In genomic region chr15:40151499-40151898, GRCh38 we compare ENCODE assay signal across 14 cellular contexts. TPM values are rescaled to one million over a fixed set of nuclear protein-coding genes. Genes with fewer than 3 reads are reported as not detected.
A peak's percentile ranks its signal among the peaks of the same experiment; 100 is the strongest.
DNase-seq lines count a peak whose midpoint lies in the region; ATAC-seq and TF ChIP-seq lines count a peak whose summit lies in the region.
"Had no signal": no experiment of that assay in that cellular context is flagged by ENCODE, and none has a peak within 500 bp of the region (broad histone marks: within the 10 kb centered on the region; RNA-seq: fewer than 3 reads in every experiment).

No MANE protein-coding gene starts in this region.

- H3K23ac ChIP-seq in IMR-90 (ENCODE audit: low read depth, low read length), result no peak overlapping the region

- H3K18ac ChIP-seq in IMR-90 (ENCODE audit: low read depth, low read length), result no peak overlapping the region

- H3K9ac ChIP-seq in IMR-90 (ENCODE audit: low read depth, low read length), result no peak overlapping the region
- no peak overlapping the region for H3K9ac ChIP-seq in endodermal cell (ENCODE audit: extremely low read depth, low read length, poor library complexity, severe bottlenecking)

- H4K5ac ChIP-seq in IMR-90 (ENCODE audit: low read depth, low read length), result no peak overlapping the region

- no peaks in the 10 kb centered on the region for H3K27me3 ChIP-seq in IMR-90 (ENCODE audit: control insufficient read depth, insufficient read depth, low read length)
- H3K27me3 ChIP-seq in RWPE2 (ENCODE audit: insufficient read depth, poor library complexity, severe bottlenecking), result no peaks in the 10 kb centered on the region
- H3K27me3 ChIP-seq in endodermal cell (ENCODE audit: control insufficient read depth, insufficient read depth, low read length, poor library complexity, severe bottlenecking), result no peaks in the 10 kb centered on the region

- H3K9me3 ChIP-seq in IMR-90 (ENCODE audit: control insufficient read depth, insufficient read depth, low read length), result no peaks in the 10 kb centered on the region
- no peaks in the 10 kb centered on the region for H3K9me3 ChIP-seq in RWPE2 (ENCODE audit: severe bottlenecking)
- H3K9me3 ChIP-seq in endodermal cell (ENCODE audit: control insufficient read depth, low read length), result no peaks in the 10 kb centered on the region
- H3K9me3 ChIP-seq: HAP-1 had no signal

- no peak overlapping the region for H2BK15ac ChIP-seq in IMR-90 (ENCODE audit: low read depth, low read length)

- no peak overlapping the region for H2AK9ac ChIP-seq in IMR-90 (replicated peaks; ENCODE audit: low read depth, low read length, poor library complexity)

- H3K4me3 ChIP-seq in IMR-90 (ENCODE audit: insufficient read depth, low read depth, low read length) (no peak overlapping the region), RWPE2 (ENCODE audit: severe bottlenecking) (no peak overlapping the region), endodermal cell (ENCODE audit: low read length) (no peak overlapping the region)
- H3K4me3 ChIP-seq: GM12878, HAP-1 had no signal

- H3K56ac ChIP-seq in IMR-90 (ENCODE audit: extremely low read depth, insufficient read depth, low read length), result no peak overlapping the region

- TF ChIP-seq RAD21 in IMR-90 (IDR thresholded peaks at IDR 0.05; ENCODE audit: low read length), result no peak

- CTCF ChIA-PET in IMR-90 (lab: Yijun Ruan, JAX), result no interaction called here

- no peak overlapping the region for H2BK120ac ChIP-seq in IMR-90 (ENCODE audit: low read depth, low read length)

- no peak for TF ChIP-seq CTCF in IMR-90 (conservative IDR thresholded peaks at IDR 0.05; ENCODE audit: low read depth, low read length)
- TF ChIP-seq CTCF in RWPE2 (IDR thresholded peaks at IDR 0.05; ENCODE audit: poor library complexity, severe bottlenecking), result no peak
- no peak for TF ChIP-seq CTCF in endodermal cell (conservative IDR thresholded peaks at IDR 0.05)
- TF ChIP-seq CTCF in osteocyte (IDR thresholded peaks at IDR 0.05), result no peak
- no peak for TF ChIP-seq CTCF in progenitor cell of endocrine pancreas (IDR thresholded peaks at IDR 0.05; ENCODE audit: unreplicated experiment)

- H3K4me2 ChIP-seq in IMR-90 (ENCODE audit: low read depth, low read length), result no peak overlapping the region

- no peak overlapping the region for H4K8ac ChIP-seq in IMR-90 (ENCODE audit: low read depth in 2 of 2, low read length in 2 of 2)

- H3K4me1 Mint-ChIP-seq in endodermal cell (peaks cover 17% of the 10 kb centered on the region), osteocyte (ENCODE audit: unreplicated experiment) (peaks cover 6% of the 10 kb centered on the region), progenitor cell of endocrine pancreas (ENCODE audit: low read depth) (peaks cover 21% of the 10 kb centered on the region)
- H3K4me1 Mint-ChIP-seq: B cell; CD4-positive, alpha-beta memory T cell had no signal

- DNase-seq in IMR-90 (no peak), RWPE2 (ENCODE audit: low spot score) (no peak), endodermal cell (peak; percentile 37), osteocyte (ENCODE audit: extremely low spot score, unreplicated experiment) (peak; percentile 42), SKM-1 treated with dmso at 0.1 percent for 144 hours (lab: John Stamatoyannopoulos, UW; ENCODE audit: unreplicated experiment) (no peak), progenitor cell of endocrine pancreas (ENCODE audit: low spot score, unreplicated experiment) (no peak)
- DNase-seq in activated naive CD4-positive, alpha-beta T cell treated with anti-CD3 and anti-CD28 coated beads, Interleukin-2, amount 50 U/mL, for 16 hours, result no peak
- DNase-seq: CD4-positive, alpha-beta memory T cell; DMS79; GOT3 had no signal

- H2AFZ ChIP-seq in IMR-90 (replicated peaks; ENCODE audit: low read length, poor library complexity), result no peak overlapping the region

- H3K27ac Mint-ChIP-seq in endodermal cell, result no peak overlapping the region
- H3K27ac Mint-ChIP-seq in osteocyte (ENCODE audit: unreplicated experiment), result no peak overlapping the region
- H3K27ac Mint-ChIP-seq in progenitor cell of endocrine pancreas, result no peak overlapping the region
- H3K27ac Mint-ChIP-seq: B cell; CD4-positive, alpha-beta memory T cell had no signal

- H3K4me3 Mint-ChIP-seq in endodermal cell (no peak overlapping the region), osteocyte (ENCODE audit: unreplicated experiment) (no peak overlapping the region), progenitor cell of endocrine pancreas (ENCODE audit: low read depth) (no peak overlapping the region)
- H3K4me3 Mint-ChIP-seq: B cell; CD4-positive, alpha-beta memory T cell had no signal

- no peak overlapping the region for H3K4ac ChIP-seq in IMR-90 (ENCODE audit: low read depth, low read length)

- H3K14ac ChIP-seq in IMR-90 (replicated peaks; ENCODE audit: low read depth, low read length), result no peak overlapping the region

- no peak overlapping the region for H2BK5ac ChIP-seq in IMR-90 (ENCODE audit: low read depth, low read length, poor library complexity, severe bottlenecking)

- no peaks in the 10 kb centered on the region for H3K9me1 ChIP-seq in IMR-90 (ENCODE audit: insufficient read depth, low read length)

- no peak overlapping the region for H2AK5ac ChIP-seq in IMR-90 (ENCODE audit: low read depth, low read length)

- H3K36me3 ChIP-seq in IMR-90 (ENCODE audit: control insufficient read depth, insufficient read depth, low read length) (no peaks in the 10 kb centered on the region), RWPE2 (ENCODE audit: low read depth) (no peaks in the 10 kb centered on the region), endodermal cell (ENCODE audit: control insufficient read depth, insufficient read depth, low read length) (no peaks in the 10 kb centered on the region)
- H3K36me3 ChIP-seq: HAP-1 had no signal

- H3K27ac ChIP-seq in IMR-90 (ENCODE audit: insufficient read depth, low read length) (no peak overlapping the region), RWPE2 (ENCODE audit: poor library complexity, severe bottlenecking) (peak overlapping the region; percentile 58), endodermal cell (ENCODE audit: low read depth, low read length) (no peak overlapping the region)
- H3K27ac ChIP-seq: C4-2B had no signal

- intact Hi-C loops in IMR-90 (cut with micrococcal nuclease), result no loop called here

- H3K27me3 Mint-ChIP-seq in endodermal cell (ENCODE audit: insufficient read depth) (no peaks in the 10 kb centered on the region), osteocyte (ENCODE audit: unreplicated experiment) (peaks cover 3% of the 10 kb centered on the region), progenitor cell of endocrine pancreas (peaks cover 5% of the 10 kb centered on the region)
- H3K27me3 Mint-ChIP-seq: B cell had no signal

- no TSS peak for BruUV-seq in IMR-90 (replicated peaks; lab: Mats Ljungman, UMichigan)

- no peaks in the 10 kb centered on the region for H4K20me1 ChIP-seq in IMR-90 (ENCODE audit: insufficient read depth, low read length)

- H2BK20ac ChIP-seq in IMR-90 (ENCODE audit: low read depth, low read length), result no peak overlapping the region

- ATAC-seq in IMR-90 (ENCODE audit: low read depth) (no peak), RWPE2 (ENCODE audit: low read depth) (no peak)
- ATAC-seq: GM12878 had no signal

- 64% methylated on average over 5 of the region's 6 CpGs; no CpG with 5 or more reads in 1 of the 2 experiments for WGBS in IMR-90 (ENCODE audit: extremely low coverage in 2 of 2, insufficient read length in 1 of 2), 2 experiments
- 83 to 93% methylated on average over 4 to 6 of the region's 6 CpGs for WGBS in endodermal cell (ENCODE audit: insufficient coverage in 1 of 2, insufficient read length in 1 of 2), 2 experiments

- no peaks in the 10 kb centered on the region for H3K36me3 Mint-ChIP-seq in endodermal cell (ENCODE audit: low read depth)
- H3K36me3 Mint-ChIP-seq in osteocyte (ENCODE audit: unreplicated experiment), result no peaks in the 10 kb centered on the region
- H3K36me3 Mint-ChIP-seq in progenitor cell of endocrine pancreas (ENCODE audit: insufficient read depth), result no peaks in the 10 kb centered on the region
- H3K36me3 Mint-ChIP-seq: CD4-positive, alpha-beta memory T cell had no signal

- no peaks in the 10 kb centered on the region for H3K9me3 Mint-ChIP-seq in endodermal cell
- H3K9me3 Mint-ChIP-seq in osteocyte (ENCODE audit: unreplicated experiment), result no peaks in the 10 kb centered on the region
- no peaks in the 10 kb centered on the region for H3K9me3 Mint-ChIP-seq in progenitor cell of endocrine pancreas (ENCODE audit: low read depth)
- H3K9me3 Mint-ChIP-seq: CD4-positive, alpha-beta memory T cell had no signal

- no peaks in the 10 kb centered on the region for H3K79me1 ChIP-seq in IMR-90 (ENCODE audit: low read depth in 1 of 2, low read length in 2 of 2)

- POLR2A ChIA-PET in IMR-90 (lab: Charles Lee; ENCODE audit: unreplicated experiment), result no interaction called here

- dilution Hi-C loops in IMR-90 (cut with HindIII; ENCODE audit: low sequenced_read_pairs, unreplicated experiment), result no loop called here

- in situ Hi-C loops in IMR-90 (cut with MboI; ENCODE audit: low sequenced_read_pairs), result no loop called here

- H3K4me1 ChIP-seq in IMR-90 (ENCODE audit: control insufficient read depth, insufficient read depth, low read length) (0 out of 2 replicates have a peak, but pooled peaks cover 1% of the 10 kb centered on the region), RWPE2 (ENCODE audit: insufficient read depth, poor library complexity, severe bottlenecking) (peaks cover 38% of the 10 kb centered on the region), endodermal cell (ENCODE audit: control insufficient read depth, insufficient read depth, low read length) (no peaks in the 10 kb centered on the region)
- H3K4me1 ChIP-seq: HAP-1 had no signal

- no peak for TF ChIP-seq POLR2A in IMR-90 (IDR thresholded peaks at IDR 0.05; ENCODE audit: low read depth, low read length)

- H4K91ac ChIP-seq in IMR-90 (ENCODE audit: insufficient read depth, low read depth, low read length), result no peak overlapping the region

TF ChIP-seq in IMR-90, 13 proteins besides CTCF, POLR2A, EP300 and RAD21 (continues in another document):
- TF ChIP-seq CEBPB (IDR thresholded peaks at IDR 0.05; ENCODE audit: low read depth, low read length), result peak; percentile 39; the same call in 1 of the 2 replicates

RNA-seq across cellular contexts. Expression of gene BUB1B, which starts 9.4 kb away (rescaled TPM):
- total RNA-seq in IMR-90 (2012; rRNA removed), result 24.7 and 31.9 TPM in 2 replicates
- 13.6 and 15.6 TPM in 2 replicates for polyA plus RNA-seq in IMR-90 (2012; rRNA removed)
- polyA plus RNA-seq in IMR-90 (2012; cell fraction: cytosol; rRNA removed), result 2.7 and 7.3 TPM in 2 replicates
- polyA plus RNA-seq in IMR-90 (2012; cell fraction: nucleus; rRNA removed; ENCODE audit: low replicate concordance), result 6.6 and 28.4 TPM in 2 replicates
- total RNA-seq in endodermal cell, result 100 to 1,000 TPM in 1 of 2 donors, 10 to 100 TPM in 1; 58.6 to 108 TPM
- polyA plus RNA-seq in endodermal cell (2013, experiment 1 of 2), result 88.8 TPM
- 86.7 TPM for polyA plus RNA-seq in endodermal cell (2013, experiment 2 of 2)
- 8.0 and 8.5 TPM in 2 replicates for total RNA-seq in osteocyte
- 40.1 and 42.6 TPM in 2 replicates for total RNA-seq in progenitor cell of endocrine pancreas

RNA-seq across cellular contexts. Expression of gene BMF, which starts 42.8 kb away (rescaled TPM):
- total RNA-seq in IMR-90 (2012; rRNA removed) (1.7 and 2.9 TPM in 2 replicates), endodermal cell (10 to 100 TPM; 48.3 to 53.5 TPM), osteocyte (39.3 and 46.6 TPM in 2 replicates), progenitor cell of endocrine pancreas (128 and 129 TPM in 2 replicates)
- 2.4 and 2.8 TPM in 2 replicates for polyA plus RNA-seq in IMR-90 (2012; rRNA removed)
- polyA plus RNA-seq in IMR-90 (2012; cell fraction: cytosol; rRNA removed), result 0.80 and 1.8 TPM in 2 replicates
- 6.6 and 11.7 TPM in 2 replicates for polyA plus RNA-seq in IMR-90 (2012; cell fraction: nucleus; rRNA removed; ENCODE audit: low replicate concordance)
- 42.5 TPM for polyA plus RNA-seq in endodermal cell (2013, experiment 1 of 2)
- polyA plus RNA-seq in endodermal cell (2013, experiment 2 of 2), result 44.3 TPM

Comparison
In these comparisons a context has a peak if more than half of its experiments do, and no peak if none do; other contexts are left out.
1. DNase-seq: peak in endodermal cell (single experiment) and osteocyte (single experiment); none in IMR-90 (single experiment), RWPE2 (single experiment), SKM-1 treated with dmso at 0.1 percent for 144 hours (single experiment), progenitor cell of endocrine pancreas (single experiment) and activated naive CD4-positive, alpha-beta T cell treated with anti-CD3 and anti-CD28 coated beads, Interleukin-2, amount 50 U/mL, for 16 hours (single experiment).
2. RNA of gene BMF, which starts 42.8 kb away (total RNA-seq): 128 to 129 TPM in progenitor cell of endocrine pancreas, 48.3 to 53.5 TPM in endodermal cell and 39.3 to 46.6 TPM in osteocyte; 1.7 to 2.9 TPM in IMR-90; every median in the first group is over 10 times any median in the second.